1 cellular context compared by ENCODE assay signal in the genomic region with DNA sequence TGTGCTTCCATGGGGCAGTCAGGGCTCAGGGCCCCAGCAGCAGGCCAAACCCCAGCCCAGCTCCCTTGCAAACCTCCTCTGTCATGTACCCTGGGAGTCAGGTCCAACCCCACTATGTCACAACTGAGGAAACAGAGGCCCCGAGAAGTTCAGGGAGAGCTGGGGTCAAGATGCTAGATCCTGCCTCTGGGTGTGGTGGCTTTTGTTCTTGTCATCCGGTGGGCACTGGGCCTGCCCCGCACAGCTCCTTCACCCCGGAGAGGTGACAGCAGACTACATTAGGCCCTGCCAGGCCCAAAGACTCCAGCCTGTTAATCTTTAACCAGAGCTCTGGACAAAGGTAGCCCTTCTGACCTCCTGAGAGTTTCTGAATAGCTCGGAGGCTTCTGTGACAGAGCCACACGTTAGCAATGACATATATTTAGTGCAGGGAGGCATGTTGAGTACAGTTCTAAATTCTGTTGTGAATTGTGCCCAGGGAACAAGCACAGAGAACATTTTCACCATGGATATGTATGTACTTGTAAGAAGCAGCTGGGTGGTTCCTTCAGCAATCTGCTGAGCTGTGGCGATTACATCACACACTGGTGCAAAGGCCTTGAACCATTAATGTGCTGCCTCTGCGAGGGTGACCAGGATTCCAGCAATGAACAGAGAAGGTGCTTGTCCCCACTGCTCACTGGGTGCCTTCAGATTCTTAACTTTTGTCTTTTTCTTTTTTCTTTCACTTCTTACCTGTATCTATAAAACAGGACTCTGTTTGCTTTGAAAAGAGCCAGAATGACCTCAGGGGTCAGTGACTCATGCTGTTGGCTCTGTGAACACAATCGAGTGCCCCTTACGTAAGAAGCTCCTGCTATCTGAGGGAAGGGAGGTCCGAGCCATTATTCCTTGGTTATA.
TF ChIP-seq lines count a peak whose summit lies in the region.

No MANE protein-coding gene starts in this region.

TF ChIP-seq in HepG2, 621 proteins besides CTCF, POLR2A, EP300 and RAD21 (continued from another document and continues in another):
- TF ChIP-seq, protein P1, sequence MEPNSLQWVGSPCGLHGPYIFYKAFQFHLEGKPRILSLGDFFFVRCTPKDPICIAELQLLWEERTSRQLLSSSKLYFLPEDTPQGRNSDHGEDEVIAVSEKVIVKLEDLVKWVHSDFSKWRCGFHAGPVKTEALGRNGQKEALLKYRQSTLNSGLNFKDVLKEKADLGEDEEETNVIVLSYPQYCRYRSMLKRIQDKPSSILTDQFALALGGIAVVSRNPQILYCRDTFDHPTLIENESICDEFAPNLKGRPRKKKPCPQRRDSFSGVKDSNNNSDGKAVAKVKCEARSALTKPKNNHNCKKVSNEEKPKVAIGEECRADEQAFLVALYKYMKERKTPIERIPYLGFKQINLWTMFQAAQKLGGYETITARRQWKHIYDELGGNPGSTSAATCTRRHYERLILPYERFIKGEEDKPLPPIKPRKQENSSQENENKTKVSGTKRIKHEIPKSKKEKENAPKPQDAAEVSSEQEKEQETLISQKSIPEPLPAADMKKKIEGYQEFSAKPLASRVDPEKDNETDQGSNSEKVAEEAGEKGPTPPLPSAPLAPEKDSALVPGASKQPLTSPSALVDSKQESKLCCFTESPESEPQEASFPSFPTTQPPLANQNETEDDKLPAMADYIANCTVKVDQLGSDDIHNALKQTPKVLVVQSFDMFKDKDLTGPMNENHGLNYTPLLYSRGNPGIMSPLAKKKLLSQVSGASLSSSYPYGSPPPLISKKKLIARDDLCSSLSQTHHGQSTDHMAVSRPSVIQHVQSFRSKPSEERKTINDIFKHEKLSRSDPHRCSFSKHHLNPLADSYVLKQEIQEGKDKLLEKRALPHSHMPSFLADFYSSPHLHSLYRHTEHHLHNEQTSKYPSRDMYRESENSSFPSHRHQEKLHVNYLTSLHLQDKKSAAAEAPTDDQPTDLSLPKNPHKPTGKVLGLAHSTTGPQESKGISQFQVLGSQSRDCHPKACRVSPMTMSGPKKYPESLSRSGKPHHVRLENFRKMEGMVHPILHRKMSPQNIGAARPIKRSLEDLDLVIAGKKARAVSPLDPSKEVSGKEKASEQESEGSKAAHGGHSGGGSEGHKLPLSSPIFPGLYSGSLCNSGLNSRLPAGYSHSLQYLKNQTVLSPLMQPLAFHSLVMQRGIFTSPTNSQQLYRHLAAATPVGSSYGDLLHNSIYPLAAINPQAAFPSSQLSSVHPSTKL (CRISPR knock-in tag; IDR thresholded peaks at IDR 0.05) = peak; percentile 82
- TF ChIP-seq ZNF660 (CRISPR knock-in tag; IDR thresholded peaks at IDR 0.05; ENCODE audit: borderline replicate concordance, low read depth) (no peak), NCOA5 (CRISPR knock-in tag; IDR thresholded peaks at IDR 0.05) (no peak), CBX5 (CRISPR knock-in tag; IDR thresholded peaks at IDR 0.05; ENCODE audit: borderline replicate concordance) (peak; percentile 40; the same call in 1 of the 2 replicates), ZHX2 (IDR thresholded peaks at IDR 0.05; ENCODE audit: low read depth) (peak; percentile 65), ZHX2 (CRISPR knock-in tag; IDR thresholded peaks at IDR 0.05; ENCODE audit: borderline replicate concordance) (no peak; the same call in 1 of the 2 replicates), ZNF331 (CRISPR knock-in tag; IDR thresholded peaks at IDR 0.05) (peak; percentile 77), ZNF317 (CRISPR knock-in tag; IDR thresholded peaks at IDR 0.05) (peak; percentile 90), ZNF549 (CRISPR knock-in tag; IDR thresholded peaks at IDR 0.05) (no peak), SMAD3 (CRISPR knock-in tag; IDR thresholded peaks at IDR 0.05) (no peak; the same call in 1 of the 2 replicates), SP140L (CRISPR knock-in tag; IDR thresholded peaks at IDR 0.05; ENCODE audit: borderline replicate concordance) (no peak), ZNF337 (CRISPR knock-in tag; IDR thresholded peaks at IDR 0.05; ENCODE audit: borderline replicate concordance, low read depth) (no peak; the same call in 1 of the 2 replicates), SOX5 (CRISPR knock-in tag; IDR thresholded peaks at IDR 0.05; ENCODE audit: borderline replicate concordance) (peak; percentile 92), MNT (IDR thresholded peaks at IDR 0.05) (peak; percentile 42), FOXA3 (CRISPR knock-in tag; IDR thresholded peaks at IDR 0.05) (peak; percentile 85), ZBTB20 (CRISPR knock-in tag; IDR thresholded peaks at IDR 0.05; ENCODE audit: borderline replicate concordance, low read depth) (no peak), CBX2 (IDR thresholded peaks at IDR 0.05; ENCODE audit: low read depth, low read length) (no peak), CBX2 (CRISPR knock-in tag; IDR thresholded peaks at IDR 0.05; ENCODE audit: low read depth) (no peak), DMAP1 (CRISPR knock-in tag; IDR thresholded peaks at IDR 0.05) (peak; percentile 80; the same call in 1 of the 2 replicates), MYC (CRISPR knock-in tag; IDR thresholded peaks at IDR 0.05; ENCODE audit: borderline replicate concordance) (peak; percentile 52; the same call in 1 of the 2 replicates), HDAC2 (CRISPR knock-in tag; IDR thresholded peaks at IDR 0.05) (peak; percentile 81), ZNF724P (CRISPR knock-in tag; IDR thresholded peaks at IDR 0.05; ENCODE audit: borderline replicate concordance) (no peak), ZNF552 (CRISPR knock-in tag; IDR thresholded peaks at IDR 0.05; ENCODE audit: borderline replicate concordance) (no peak), GABPA (IDR thresholded peaks at IDR 0.05; ENCODE audit: low read depth, low read length) (no peak), GABPA (CRISPR knock-in tag; IDR thresholded peaks at IDR 0.05; ENCODE audit: low read depth) (peak; percentile 23), SAP130 (CRISPR knock-in tag; IDR thresholded peaks at IDR 0.05; ENCODE audit: low read depth) (peak; percentile 76), GFI1 (CRISPR knock-in tag; IDR thresholded peaks at IDR 0.05; ENCODE audit: borderline replicate concordance) (peak; percentile 64), ZC3H4 (CRISPR knock-in tag; IDR thresholded peaks at IDR 0.05; ENCODE audit: borderline replicate concordance) (no peak), GTF3A (CRISPR knock-in tag; conservative IDR thresholded peaks at IDR 0.05) (no peak), ZNF256 (CRISPR knock-in tag; conservative IDR thresholded peaks at IDR 0.05) (no peak), ZNF749 (CRISPR knock-in tag; IDR thresholded peaks at IDR 0.05; ENCODE audit: borderline replicate concordance) (0 out of 2 replicates have a peak, but pooled peaks have one; percentile 77), MTERF4 (CRISPR knock-in tag; IDR thresholded peaks at IDR 0.05) (no peak), ZNF879 (CRISPR knock-in tag; IDR thresholded peaks at IDR 0.05) (no peak), ZNF678 (CRISPR knock-in tag; IDR thresholded peaks at IDR 0.05) (no peak), NFYB (CRISPR knock-in tag; IDR thresholded peaks at IDR 0.05) (no peak), ZNF710 (CRISPR knock-in tag; IDR thresholded peaks at IDR 0.05; ENCODE audit: borderline replicate concordance) (peak; percentile 95), ESRRA (CRISPR knock-in tag; IDR thresholded peaks at IDR 0.05; ENCODE audit: low read depth) (peak; percentile 28; the same call in 1 of the 2 replicates), ZSCAN25 (CRISPR knock-in tag; IDR thresholded peaks at IDR 0.05) (0 out of 2 replicates have a peak, but pooled peaks have one; percentile 34), WIZ (CRISPR knock-in tag; IDR thresholded peaks at IDR 0.05) (no peak)
- TF ChIP-seq, protein P2, sequence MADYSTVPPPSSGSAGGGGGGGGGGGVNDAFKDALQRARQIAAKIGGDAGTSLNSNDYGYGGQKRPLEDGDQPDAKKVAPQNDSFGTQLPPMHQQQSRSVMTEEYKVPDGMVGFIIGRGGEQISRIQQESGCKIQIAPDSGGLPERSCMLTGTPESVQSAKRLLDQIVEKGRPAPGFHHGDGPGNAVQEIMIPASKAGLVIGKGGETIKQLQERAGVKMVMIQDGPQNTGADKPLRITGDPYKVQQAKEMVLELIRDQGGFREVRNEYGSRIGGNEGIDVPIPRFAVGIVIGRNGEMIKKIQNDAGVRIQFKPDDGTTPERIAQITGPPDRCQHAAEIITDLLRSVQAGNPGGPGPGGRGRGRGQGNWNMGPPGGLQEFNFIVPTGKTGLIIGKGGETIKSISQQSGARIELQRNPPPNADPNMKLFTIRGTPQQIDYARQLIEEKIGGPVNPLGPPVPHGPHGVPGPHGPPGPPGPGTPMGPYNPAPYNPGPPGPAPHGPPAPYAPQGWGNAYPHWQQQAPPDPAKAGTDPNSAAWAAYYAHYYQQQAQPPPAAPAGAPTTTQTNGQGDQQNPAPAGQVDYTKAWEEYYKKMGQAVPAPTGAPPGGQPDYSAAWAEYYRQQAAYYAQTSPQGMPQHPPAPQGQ (CRISPR knock-in tag; IDR thresholded peaks at IDR 0.05; ENCODE audit: borderline replicate concordance) = no peak
- TF ChIP-seq, protein P3, sequence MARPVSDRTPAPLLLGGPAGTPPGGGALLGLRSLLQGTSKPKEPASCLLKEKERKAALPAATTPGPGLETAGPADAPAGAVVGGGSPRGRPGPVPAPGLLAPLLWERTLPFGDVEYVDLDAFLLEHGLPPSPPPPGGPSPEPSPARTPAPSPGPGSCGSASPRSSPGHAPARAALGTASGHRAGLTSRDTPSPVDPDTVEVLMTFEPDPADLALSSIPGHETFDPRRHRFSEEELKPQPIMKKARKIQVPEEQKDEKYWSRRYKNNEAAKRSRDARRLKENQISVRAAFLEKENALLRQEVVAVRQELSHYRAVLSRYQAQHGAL (CRISPR knock-in tag; IDR thresholded peaks at IDR 0.05; ENCODE audit: not compliant biosample characterization) = peak; percentile 60
